Comparison of ENCODE assay signal across 18 cellular contexts in genomic region chr14:35851823-35852222, GRCh38. TPM values are rescaled to one million over a fixed set of nuclear protein-coding genes. Genes with fewer than 3 reads are reported as not detected.
DNase-seq lines count a peak whose midpoint lies in the region; ATAC-seq, FAIRE-seq and TF ChIP-seq lines count a peak whose summit lies in the region.
"Had no signal": no experiment of that assay in that cellular context is flagged by ENCODE, and none has a peak within 500 bp of the region (broad histone marks: within the 10 kb centered on the region; RNA-seq: fewer than 3 reads in every experiment).

No MANE protein-coding gene starts in this region.

- no peak for TF ChIP-seq RAD21 in HepG2 (CRISPR knock-in tag; IDR thresholded peaks at IDR 0.05)

- no TSS peak for BruUV-seq in HepG2 (replicated peaks; lab: Mats Ljungman, UMichigan)

- TF ChIP-seq EP300 in HepG2 (IDR thresholded peaks at IDR 0.05; ENCODE audit: low read depth in 2 of 2, low read length in 2 of 2) (no peak), HepG2 (CRISPR knock-in tag; IDR thresholded peaks at IDR 0.05; ENCODE audit: borderline replicate concordance) (no peak)

- peaks cover 7% of the 10 kb centered on the region; the same call in 1 of the 2 replicates for H3K4me1 ChIP-seq in HepG2 (ENCODE audit: insufficient read depth, low read length)
- H3K4me1 ChIP-seq in right lobe of liver, result no peaks in the 10 kb centered on the region
- H3K4me1 ChIP-seq in HEK293 (ENCODE audit: control insufficient read depth, insufficient read depth, low read length), result no peaks in the 10 kb centered on the region
- no peaks in the 10 kb centered on the region for H3K4me1 ChIP-seq in CD4-positive, alpha-beta memory T cell (ENCODE audit: insufficient read depth, low read length)
- H3K4me1 ChIP-seq: A549 had no signal

- H3K36me3 ChIP-seq in HepG2 (replicated peaks in 1 of 2; ENCODE audit: control insufficient read depth in 1 of 2, insufficient read depth in 2 of 2, low read length in 2 of 2), result peaks cover 18 to 36% of the 10 kb centered on the region in 2 experiments
- no peaks in the 10 kb centered on the region for H3K36me3 ChIP-seq in right lobe of liver
- peaks cover 35 to 37% of the 10 kb centered on the region in 2 experiments for H3K36me3 ChIP-seq in HEK293 (ENCODE audit: control insufficient read depth in 2 of 2, insufficient read depth in 1 of 2, low read length in 2 of 2)
- H3K36me3 ChIP-seq in CD4-positive, alpha-beta memory T cell (ENCODE audit: insufficient read depth, low read length), result no peaks in the 10 kb centered on the region

- no peak overlapping the region for H2AFZ ChIP-seq in HepG2 (ENCODE audit: low read length)

- no peaks in the 10 kb centered on the region for H3K27me3 Mint-ChIP-seq in CD4-positive, alpha-beta memory T cell
- H3K27me3 Mint-ChIP-seq: B cell; CD4-positive, alpha-beta T cell; CD8-positive, alpha-beta memory T cell had no signal

- no peak for DNase-seq in HepG2 (ENCODE audit: low spot score)
- DNase-seq in right lobe of liver, result no peak
- DNase-seq in amygdala (lab: John Stamatoyannopoulos, UW), result no peak
- no peak for DNase-seq in CD4-positive, alpha-beta memory T cell
- DNase-seq: AML-193; CD4-positive, alpha-beta T cell; CD8-positive, alpha-beta memory T cell; COR-L47; DMS79 treated with DMSO at 0.1 percent for 48 hours; GF-D8 had no signal

- in situ Hi-C loops in HepG2 (cut with HindIII; ENCODE audit: extremely low pct_ligation_motif_present, low pct_unique_long_range_greater_than_20kb), result loop anchor here (25.0 kb wide), 1 partner anchor 1985 kb away; no protein-coding TSS in a partner anchor

- WGBS in HepG2 (ENCODE audit: low lambda C conversion rate), result 98% methylated on average over 3 of the region's 3 CpGs
- WGBS in right lobe of liver (ENCODE audit: insufficient coverage, low coverage, low lambda C conversion rate, missing lambda C conversion rate), result 91% methylated on average over 3 of the region's 3 CpGs

- no peak overlapping the region for H3K4me2 ChIP-seq in HepG2 (ENCODE audit: low read depth, low read length)
- H3K4me2 ChIP-seq: A549; BLaER1 treated with 17β-estradiol and CSF1 and Interleukin-3, amounts not matched to agents 10 nM and 100 nM had no signal

- H3K36me3 Mint-ChIP-seq in CD4-positive, alpha-beta memory T cell, result peaks cover 52% of the 10 kb centered on the region in 2 donors

- TF ChIP-seq POLR2A in HepG2 (IDR thresholded peaks at IDR 0.05; ENCODE audit: insufficient read depth in 1 of 2, low read depth in 2 of 2, low read length in 2 of 2) (no peak), right lobe of liver (IDR thresholded peaks at IDR 0.05) (no peak)

- H3K4me3 Mint-ChIP-seq in CD4-positive, alpha-beta memory T cell, result no peak overlapping the region
- H3K4me3 Mint-ChIP-seq: B cell; CD4-positive, alpha-beta T cell; CD8-positive, alpha-beta memory T cell had no signal

- intact Hi-C loops in HepG2 (cut with micrococcal nuclease; ENCODE audit: unreplicated experiment), result no loop called here
- intact Hi-C loops in right lobe of liver (cut with DNase I), result no loop called here
- intact Hi-C loops in CD4-positive, alpha-beta memory T cell (cut with micrococcal nuclease), result no loop called here

- no peaks in the 10 kb centered on the region for H4K20me1 ChIP-seq in HepG2 (ENCODE audit: insufficient read depth, low read length)

- no peaks in the 10 kb centered on the region for H3K27me3 ChIP-seq in HepG2 (ENCODE audit: control insufficient read depth in 1 of 2, insufficient read depth in 2 of 2, low read length in 2 of 2)
- no peaks in the 10 kb centered on the region for H3K27me3 ChIP-seq in right lobe of liver
- no peaks in the 10 kb centered on the region for H3K27me3 ChIP-seq in CD4-positive, alpha-beta memory T cell (ENCODE audit: insufficient read depth, low read length)
- H3K27me3 ChIP-seq: BLaER1 treated with 17β-estradiol and CSF1 and Interleukin-3, amounts not matched to agents 10 nM and 100 nM had no signal

- POLR2A ChIA-PET in HepG2 (lab: Yijun Ruan, JAX), result interaction anchor here (2.2 kb wide), 1 partner anchor 26 kb away, joined by 7 read pairs; the partner anchor contains the start of gene BRMS1L
- POLR2A ChIA-PET in HEK293 (lab: Yijun Ruan, JAX), result no interaction called here
- POLR2A ChIA-PET in CD4-positive, alpha-beta memory T cell (lab: Charles Lee; ENCODE audit: partially characterized antibody), result no interaction called here

- TF ChIP-seq CTCF in HepG2 (CRISPR knock-in tag; IDR thresholded peaks at IDR 0.05) (no peak), right lobe of liver (IDR thresholded peaks at IDR 0.05) (no peak), HEK293 (tag by site-specific recombination; IDR thresholded peaks at IDR 0.05) (no peak)

- CTCF ChIA-PET in HepG2 (lab: Yijun Ruan, JAX; ENCODE audit: low intra/inter-chr PET ratio, low total read pairs), result no interaction called here
- CTCF ChIA-PET in HEK293 (lab: Yijun Ruan, JAX), result interaction anchor here (0.6 to 0.8 kb wide), 3 partner anchors 9 to 31 kb away, joined by 4 to 5 read pairs (median 4); no protein-coding TSS in a partner anchor
- CTCF ChIA-PET in CD4-positive, alpha-beta memory T cell (lab: Charles Lee; ENCODE audit: partially characterized antibody), result no interaction called here

- H3K27ac Mint-ChIP-seq in CD4-positive, alpha-beta memory T cell, result no peak overlapping the region
- H3K27ac Mint-ChIP-seq: B cell; CD4-positive, alpha-beta T cell; CD8-positive, alpha-beta memory T cell had no signal

- peaks cover 0 to 7% (median 5%) of the 10 kb centered on the region in 4 donors for H3K4me1 Mint-ChIP-seq in CD4-positive, alpha-beta memory T cell

- FAIRE-seq in HepG2 (lab: Jason Lieb, UNC), result no peak
- FAIRE-seq: A549, G401.6, GM12891 had no signal

- no peak overlapping the region for H3K4me3 ChIP-seq in HepG2 (replicated peaks in 1 of 3; ENCODE audit: insufficient read depth in 1 of 3, low read depth in 2 of 3, low read length in 3 of 3)
- no peak overlapping the region for H3K4me3 ChIP-seq in right lobe of liver
- H3K4me3 ChIP-seq in HEK293 (ENCODE audit: low read depth, low read length), result no peak overlapping the region
- no peak overlapping the region for H3K4me3 ChIP-seq in CD4-positive, alpha-beta memory T cell (ENCODE audit: low read length in 2 of 2)
- H3K4me3 ChIP-seq: A549; BLaER1 treated with 17β-estradiol and CSF1 and Interleukin-3, amounts not matched to agents 10 nM and 100 nM had no signal

- ATAC-seq in HepG2 (no peak), right lobe of liver (no peak)
- ATAC-seq: A549 had no signal

- H3K9me3 ChIP-seq in HepG2 (ENCODE audit: low read length), result peaks cover 7% of the 10 kb centered on the region; the same call in 1 of the 2 replicates
- no peaks in the 10 kb centered on the region for H3K9me3 ChIP-seq in right lobe of liver
- H3K9me3 ChIP-seq in HEK293 (ENCODE audit: control insufficient read depth, insufficient read depth, low read depth, low read length), result no peaks in the 10 kb centered on the region
- no peaks in the 10 kb centered on the region for H3K9me3 ChIP-seq in CD4-positive, alpha-beta memory T cell (ENCODE audit: control insufficient read depth in 1 of 2, low read length in 2 of 2)

- H3K27ac ChIP-seq in HepG2 (ENCODE audit: extremely low read length, insufficient read depth, low read length) (no peak overlapping the region), right lobe of liver (no peak overlapping the region), HEK293 (ENCODE audit: extremely low read depth, low read depth, low read length) (no peak overlapping the region)
- H3K27ac ChIP-seq in CD4-positive, alpha-beta memory T cell (ENCODE audit: low read depth, low read length), result no peak overlapping the region
- H3K27ac ChIP-seq: 22Rv1; A549; BLaER1 treated with 17β-estradiol and CSF1 and Interleukin-3, amounts not matched to agents 10 nM and 100 nM; C4-2B had no signal

- H3K9me3 Mint-ChIP-seq in CD4-positive, alpha-beta memory T cell, result peaks cover 0 to 6% (median 1%) of the 10 kb centered on the region in 8 donors
- H3K9me3 Mint-ChIP-seq: CD4-positive, alpha-beta T cell had no signal

- no peak overlapping the region for H3K9ac ChIP-seq in HepG2 (ENCODE audit: insufficient read depth, low read depth, low read length)
- H3K9ac ChIP-seq: BLaER1 treated with 17β-estradiol and CSF1 and Interleukin-3, amounts not matched to agents 10 nM and 100 nM had no signal

- H3K79me2 ChIP-seq in HepG2 (ENCODE audit: insufficient read depth, low read length), result peaks cover 3% of the 10 kb centered on the region

RNA-seq across cellular contexts. Expression of gene BRMS1L, which starts 25.7 kb away (rescaled TPM):
- total RNA-seq in HepG2 (2016; rRNA removed; fragmentation: Illumina TruSeq; extraction: Trizol) (23.8 and 35.5 TPM in 2 replicates), right lobe of liver (1 to 10 TPM; 2.3 to 6.2 (median 3.3) TPM)
- total RNA-seq in HepG2 (2016; cell fraction: cytosol; rRNA removed; fragmentation: Illumina TruSeq; extraction: Trizol; ENCODE audit: low read depth), result 3.3 and 3.7 TPM in 2 replicates
- 27.6 and 34.0 TPM in 2 replicates for total RNA-seq in HepG2 (2016; cell fraction: insoluble cytoplasmic fraction; rRNA removed; fragmentation: Illumina TruSeq; extraction: Trizol)
- 13.4 and 14.6 TPM in 2 replicates for total RNA-seq in HepG2 (2016; cell fraction: membrane; rRNA removed; fragmentation: Illumina TruSeq; extraction: Trizol)
- total RNA-seq in HepG2 (2016; cell fraction: nucleus; rRNA removed; fragmentation: Illumina TruSeq; extraction: Trizol), result 35.9 and 40.7 TPM in 2 replicates
- 16.6 and 21.1 TPM in 2 replicates for polyA plus RNA-seq in HepG2 (2011; rRNA removed)
- polyA plus RNA-seq in HepG2 (2011; cell fraction: cytosol; rRNA removed), result 5.9 and 10.4 TPM in 2 replicates
- 10.1 and 15.3 TPM in 2 replicates for polyA plus RNA-seq in HepG2 (2011; cell fraction: nucleus; rRNA removed)
- 20.9 and 22.7 TPM in 2 replicates for polyA plus RNA-seq in HepG2 (2012)
- 3.5 and 3.7 TPM in 2 replicates for polyA plus RNA-seq in HepG2 (2016; cell fraction: cytosol; fragmentation: Illumina TruSeq; extraction: Trizol; ENCODE audit: low read depth)
- polyA plus RNA-seq in HepG2 (2016; cell fraction: insoluble cytoplasmic fraction; fragmentation: Illumina TruSeq; extraction: Trizol; ENCODE audit: low read depth), result 52.9 and 57.5 TPM in 2 replicates
- 11.6 and 12.9 TPM in 2 replicates for polyA plus RNA-seq in HepG2 (2016; cell fraction: membrane; fragmentation: Illumina TruSeq; extraction: Trizol; ENCODE audit: low read depth)
- polyA plus RNA-seq in HepG2 (2016; cell fraction: nucleus; fragmentation: Illumina TruSeq; extraction: Trizol; ENCODE audit: insufficient read depth, low read depth), result 54.9 and 62.3 TPM in 2 replicates
- polyA minus RNA-seq in HepG2 (2011; rRNA and poly(A)+ RNA removed; ENCODE audit: low replicate concordance), result 1.5 and 1.8 TPM in 2 replicates
- polyA minus RNA-seq in HepG2 (2011; cell fraction: cytosol; rRNA and poly(A)+ RNA removed), result 10.1 and 11.6 TPM in 2 replicates
- polyA minus RNA-seq in HepG2 (2011; cell fraction: nucleus; rRNA and poly(A)+ RNA removed), result 52.1 and 73.6 TPM in 2 replicates
- 1 to 10 TPM; 5.3 to 9.7 TPM for total RNA-seq in CD4-positive, alpha-beta memory T cell
- 1 to 10 TPM; 3.1 to 5.9 TPM for polyA plus RNA-seq in CD4-positive, alpha-beta memory T cell

RNA-seq across cellular contexts. Expression of gene RALGAPA1, which starts 42.7 kb away (rescaled TPM):
- total RNA-seq in HepG2 (2016; rRNA removed; fragmentation: Illumina TruSeq; extraction: Trizol) (89.2 and 103 TPM in 2 replicates), right lobe of liver (10 to 100 TPM; 16.2 to 23.3 (median 19.7) TPM)
- 67.7 and 82.5 TPM in 2 replicates for total RNA-seq in HepG2 (2016; cell fraction: cytosol; rRNA removed; fragmentation: Illumina TruSeq; extraction: Trizol; ENCODE audit: low read depth)
- 88.4 and 98.4 TPM in 2 replicates for total RNA-seq in HepG2 (2016; cell fraction: insoluble cytoplasmic fraction; rRNA removed; fragmentation: Illumina TruSeq; extraction: Trizol)
- total RNA-seq in HepG2 (2016; cell fraction: membrane; rRNA removed; fragmentation: Illumina TruSeq; extraction: Trizol), result 66.2 and 85.5 TPM in 2 replicates
- total RNA-seq in HepG2 (2016; cell fraction: nucleus; rRNA removed; fragmentation: Illumina TruSeq; extraction: Trizol), result 215 and 231 TPM in 2 replicates
- polyA plus RNA-seq in HepG2 (2011; rRNA removed), result 58.2 and 65.0 TPM in 2 replicates
- 20.3 and 33.5 TPM in 2 replicates for polyA plus RNA-seq in HepG2 (2011; cell fraction: cytosol; rRNA removed)
- 72.7 and 78.9 TPM in 2 replicates for polyA plus RNA-seq in HepG2 (2011; cell fraction: nucleus; rRNA removed)
- 49.6 and 52.4 TPM in 2 replicates for polyA plus RNA-seq in HepG2 (2012)
- polyA plus RNA-seq in HepG2 (2016; cell fraction: cytosol; fragmentation: Illumina TruSeq; extraction: Trizol; ENCODE audit: low read depth), result 4.1 TPM in 2 replicates
- polyA plus RNA-seq in HepG2 (2016; cell fraction: insoluble cytoplasmic fraction; fragmentation: Illumina TruSeq; extraction: Trizol; ENCODE audit: low read depth), result 61.0 and 61.5 TPM in 2 replicates
- polyA plus RNA-seq in HepG2 (2016; cell fraction: membrane; fragmentation: Illumina TruSeq; extraction: Trizol; ENCODE audit: low read depth), result 8.3 and 9.4 TPM in 2 replicates
- 95.7 and 106 TPM in 2 replicates for polyA plus RNA-seq in HepG2 (2016; cell fraction: nucleus; fragmentation: Illumina TruSeq; extraction: Trizol; ENCODE audit: insufficient read depth, low read depth)
- 28.8 and 235 TPM in 2 replicates for polyA minus RNA-seq in HepG2 (2011; rRNA and poly(A)+ RNA removed; ENCODE audit: low replicate concordance)
- polyA minus RNA-seq in HepG2 (2011; cell fraction: cytosol; rRNA and poly(A)+ RNA removed), result 103 and 117 TPM in 2 replicates
- 733 and 766 TPM in 2 replicates for polyA minus RNA-seq in HepG2 (2011; cell fraction: nucleus; rRNA and poly(A)+ RNA removed)
- 10 to 100 TPM; 64.7 to 66.0 TPM for total RNA-seq in CD4-positive, alpha-beta memory T cell
- 10 to 100 TPM; 15.1 to 21.1 TPM for polyA plus RNA-seq in CD4-positive, alpha-beta memory T cell

Comparison
In these comparisons a context has a peak if more than half of its experiments do, and no peak if none do; other contexts are left out.
1. Of the 63 proteins assayed by ChIP-seq in both HepG2 and HEK293: peak only in HepG2: ZNF280D; only in HEK293: SETDB1; in both: none; in neither: 61.